8 cellular contexts compared by ENCODE assay signal in genomic region chr6:31582230-31582601, GRCh38. TPM values are rescaled to one million over a fixed set of nuclear protein-coding genes. Genes with fewer than 3 reads are reported as not detected.
DNase-seq lines count a peak whose midpoint lies in the region; ATAC-seq and TF ChIP-seq lines count a peak whose summit lies in the region.

TSS of gene LTB (minus strand) at chr6:31582424. CDS start at chr6:31582417, 7 bp downstream.

- no peaks in the 10 kb centered on the region for H3K27me3 Mint-ChIP-seq in naive B cell

- peak within 1 kb of the TSS; percentile 83 for H3K4me3 ChIP-seq in colonic mucosa

- no peaks in the 10 kb centered on the region for H3K9me3 Mint-ChIP-seq in naive B cell

- peaks cover 71 to 84% (median 74%) of the 10 kb centered on the region in 3 donors for H3K4me1 Mint-ChIP-seq in naive B cell

- H3K27ac Mint-ChIP-seq in naive B cell = peak within 1 kb of the TSS; percentile 96 to 99 (median 98)

- ATAC-seq in naive B cell (ENCODE audit: low read depth in 2 of 2) = peak; percentile 60
- no peak for ATAC-seq in GM21447 (IDR thresholded peaks at IDR 0.05; ENCODE audit: unreplicated experiment)

- H3K36me3 Mint-ChIP-seq in naive B cell = peaks cover 6 to 26% of the 10 kb centered on the region in 2 donors

- H3K9me3 ChIP-seq in ES-I3 (ENCODE audit: control insufficient read depth, insufficient read depth, low read length) (no peaks in the 10 kb centered on the region), colonic mucosa (no peaks in the 10 kb centered on the region)

- no peaks in the 10 kb centered on the region for H3K36me3 ChIP-seq in ES-I3 (ENCODE audit: insufficient read depth, low read length)
- H3K36me3 ChIP-seq in colonic mucosa = no peaks in the 10 kb centered on the region

- DNase-seq in T-helper 2 cell (peak in 4 of 5 experiments; percentile 53 to 72 (median 64)), colonic mucosa (no peak), naive B cell (peak; percentile 79), NCI-H1436 (lab: John Stamatoyannopoulos, UW) (no peak), OCI-M1 (lab: John Stamatoyannopoulos, UW) (no peak), NCI-H510A (lab: John Stamatoyannopoulos, UW) (no peak)

- intact Hi-C loops in colonic mucosa (cut with DNase I) = no loop called here

- H3K4me3 Mint-ChIP-seq in naive B cell = peak within 1 kb of the TSS; percentile 94 to 100 (median 99)

- no peaks in the 10 kb centered on the region for H3K27me3 ChIP-seq in colonic mucosa

- H3K4me1 ChIP-seq in ES-I3 (ENCODE audit: insufficient read depth, low read length) (peaks cover 28% of the 10 kb centered on the region), colonic mucosa (peaks cover 4% of the 10 kb centered on the region)

- H3K27ac ChIP-seq in colonic mucosa = peak within 1 kb of the TSS; percentile 78

- peak within 1 kb of the TSS; percentile 71 for H3K9ac ChIP-seq in ES-I3 (ENCODE audit: low read depth, low read length)
- H3K9ac ChIP-seq in colonic mucosa (ENCODE audit: low read depth in 2 of 2, low read length in 2 of 2) = peak within 1 kb of the TSS; percentile 82 to 87

- no peak for TF ChIP-seq CTCF in colonic mucosa (IDR thresholded peaks at IDR 0.05)

RNA-seq across cellular contexts. Expression of gene LTB, which starts in this region (rescaled TPM):
- 1 to 10 TPM; 3.4 to 5.7 TPM for total RNA-seq in colonic mucosa
- 1,000 to 10,000 TPM; 1,940 to 3,141 (median 2,206) TPM for polyA plus RNA-seq in naive B cell (ENCODE audit: low read depth in 6 of 6)

Comparison
In these comparisons a context has a peak if more than half of its experiments do, and no peak if none do; other contexts are left out.
1. DNase-seq: peak in T-helper 2 cell (4 of 5) and naive B cell (single experiment); none in colonic mucosa (single experiment), NCI-H1436 (single experiment), OCI-M1 (single experiment) and NCI-H510A (single experiment).